24 cellular contexts compared by ENCODE assay signal in genomic region chr15:59723686-59724336, GRCh38.
"Had no signal": no experiment of that assay in that cellular context is flagged by ENCODE, and none has a peak within 500 bp of the region (broad histone marks: within the 10 kb centered on the region; RNA-seq: fewer than 3 reads in every experiment).

No MANE protein-coding gene starts in this region.

- H3K27ac ChIP-seq: adrenal gland, body of pancreas, coronary artery, neural progenitor cell, parathyroid adenoma, right atrium auricular region, spleen, suprapubic skin, tibial artery, upper lobe of right lung had no signal

- ATAC-seq: activated CD4-positive, alpha-beta T cell treated with anti-CD3 and anti-CD28 coated beads for 36 hours; body of pancreas; effector memory CD8-positive, alpha-beta T cell; natural killer cell; upper lobe of right lung had no signal

- H3K27me3 ChIP-seq: body of pancreas, neural progenitor cell, right atrium auricular region, upper lobe of right lung had no signal

- FAIRE-seq: islet of Langerhans had no signal

- H3K36me3 Mint-ChIP-seq: activated naive CD8-positive, alpha-beta T cell treated with anti-CD3 and anti-CD28 coated beads for 36 hours; memory B cell; natural killer cell; neural progenitor cell had no signal

- H3K4me1 Mint-ChIP-seq: activated CD4-positive, alpha-beta T cell treated with anti-CD3 and anti-CD28 coated beads for 36 hours; memory B cell; natural killer cell had no signal

- H3K9me3 Mint-ChIP-seq: activated naive CD4-positive, alpha-beta T cell treated with anti-CD3 and anti-CD28 coated beads for 36 hours; activated naive CD8-positive, alpha-beta T cell treated with anti-CD3 and anti-CD28 coated beads for 36 hours; effector memory CD8-positive, alpha-beta T cell; memory B cell; natural killer cell; neural progenitor cell had no signal

- H3K9me3 ChIP-seq: adrenal gland, body of pancreas, right atrium auricular region, spleen, suprapubic skin, tibial artery, upper lobe of right lung had no signal

- H3K4me3 ChIP-seq: adrenal gland, body of pancreas, coronary artery, neural progenitor cell, right atrium auricular region, spleen, suprapubic skin, tibial artery, upper lobe of right lung had no signal

- H3K27me3 Mint-ChIP-seq: activated CD4-positive, alpha-beta T cell treated with anti-CD3 and anti-CD28 coated beads for 36 hours had no signal

- H3K4me3 Mint-ChIP-seq: activated CD4-positive, alpha-beta T cell treated with anti-CD3 and anti-CD28 coated beads for 36 hours; activated naive CD4-positive, alpha-beta T cell treated with anti-CD3 and anti-CD28 coated beads for 36 hours; activated naive CD8-positive, alpha-beta T cell treated with anti-CD3 and anti-CD28 coated beads for 36 hours; effector memory CD8-positive, alpha-beta T cell; memory B cell; natural killer cell; neural progenitor cell had no signal

- H3K36me3 ChIP-seq: adrenal gland, neural progenitor cell, right atrium auricular region, spleen, suprapubic skin, tibial artery, upper lobe of right lung had no signal

- DNase-seq: activated CD4-positive, alpha-beta T cell treated with anti-CD3 and anti-CD28 coated beads for 36 hours; activated CD4-positive, CD25-positive, alpha-beta regulatory T cell; activated CD8-positive, alpha-beta memory T cell treated with anti-CD3 and anti-CD28 coated beads for 24 hours; activated effector memory CD4-positive, alpha-beta T cell treated with Interleukin-2 at 50 U/mL for 16 hours; activated naive CD4-positive, alpha-beta T cell treated with anti-CD3 and anti-CD28 coated beads for 36 hours; activated naive CD8-positive, alpha-beta T cell treated with anti-CD3 and anti-CD28 coated beads for 36 hours; adrenal gland; aorta; effector memory CD8-positive, alpha-beta T cell; foreskin melanocyte; natural killer cell; occipital lobe; spleen; stimulated activated naive CD4-positive, alpha-beta T cell; tibial artery had no signal

- H3K27ac Mint-ChIP-seq: activated CD4-positive, alpha-beta T cell treated with anti-CD3 and anti-CD28 coated beads for 36 hours; activated naive CD4-positive, alpha-beta T cell treated with anti-CD3 and anti-CD28 coated beads for 36 hours; activated naive CD8-positive, alpha-beta T cell treated with anti-CD3 and anti-CD28 coated beads for 36 hours; effector memory CD8-positive, alpha-beta T cell; memory B cell; natural killer cell; neural progenitor cell had no signal

- H3K4me1 ChIP-seq: adrenal gland, body of pancreas, neural progenitor cell, parathyroid adenoma, right atrium auricular region, spleen, suprapubic skin had no signal
